In the genomic region with DNA sequence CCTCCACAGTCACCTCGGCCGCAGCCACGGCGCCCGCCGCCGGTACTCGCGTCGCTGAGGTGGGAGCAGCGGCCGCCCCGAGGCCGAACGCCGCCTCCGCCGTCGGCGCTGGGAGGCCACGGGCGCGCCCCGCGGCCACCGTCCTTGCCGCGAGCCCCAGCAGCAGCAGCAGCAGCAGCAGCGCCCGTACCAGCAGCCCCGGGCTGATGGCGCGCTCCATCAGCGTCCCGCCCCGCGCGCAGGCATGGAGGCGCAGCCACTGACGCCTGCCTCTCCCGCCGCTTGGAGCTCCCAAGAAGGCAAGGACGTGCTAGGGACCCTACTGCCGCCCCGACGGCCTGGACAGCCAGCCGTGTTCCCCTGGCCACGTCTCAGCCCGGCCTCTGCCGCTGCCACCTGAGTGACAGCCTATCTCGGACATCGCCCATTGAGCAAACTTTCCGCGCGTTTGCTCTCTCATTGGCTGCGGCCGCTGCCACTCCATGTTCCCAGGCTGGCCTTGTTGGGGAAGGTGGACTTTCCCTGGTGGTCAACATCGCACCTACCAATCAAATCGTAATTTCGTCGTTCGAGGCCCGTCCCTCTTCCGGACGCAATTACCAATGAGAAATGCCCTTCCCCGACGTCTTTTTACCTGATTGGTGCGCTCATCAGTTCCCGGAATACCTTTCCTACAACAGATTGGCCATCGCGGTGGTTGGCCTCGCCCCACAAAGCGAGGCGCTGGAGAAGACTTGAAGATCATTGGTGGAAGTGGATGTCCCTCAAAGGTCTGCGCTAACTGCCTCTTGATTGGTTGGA, we compare ENCODE assay signal across 8 cellular contexts. TPM values are rescaled to one million over a fixed set of nuclear protein-coding genes. Genes with fewer than 3 reads are reported as not detected.
A peak's percentile ranks its signal among the peaks of the same experiment; 100 is the strongest.
DNase-seq lines count a peak whose midpoint lies in the region; ATAC-seq and TF ChIP-seq lines count a peak whose summit lies in the region.

EIF2AK3 (minus strand) TSS at position 410 of the 801 bp plus-strand sequence; CDS start at position 220, 190 bp downstream.

- H3K27me3 Mint-ChIP-seq in T-helper 1 cell treated with Interleukin-12 subunit alpha and Interleukin-12 subunit beta and Interleukin-4 antibody, amounts not matched to agents 30 μg/mL and 1 μg/mL, for 36 hours (ENCODE audit: low read depth) = no peaks in the 10 kb centered on the region

- peak within 1 kb of the TSS; percentile 94 for H3K27ac Mint-ChIP-seq in T-helper 1 cell treated with Interleukin-12 subunit alpha and Interleukin-12 subunit beta and Interleukin-4 antibody, amounts not matched to agents 30 μg/mL and 1 μg/mL, for 36 hours

- peaks cover 34% of the 10 kb centered on the region for H3K4me1 ChIP-seq in upper lobe of right lung

- in situ Hi-C loops in GM13977 (cut with MboI; ENCODE audit: low pct_unique_long_range_greater_than_20kb, low sequenced_read_pairs, unreplicated experiment) = no loop called here

- no peaks in the 10 kb centered on the region for H3K9me3 Mint-ChIP-seq in T-helper 1 cell treated with Interleukin-12 subunit alpha and Interleukin-12 subunit beta and Interleukin-4 antibody, amounts not matched to agents 30 μg/mL and 1 μg/mL, for 36 hours

- H3K27ac ChIP-seq in upper lobe of right lung = peak within 1 kb of the TSS; percentile 100

- peak within 1 kb of the TSS; percentile 93 for H3K4me3 Mint-ChIP-seq in T-helper 1 cell treated with Interleukin-12 subunit alpha and Interleukin-12 subunit beta and Interleukin-4 antibody, amounts not matched to agents 30 μg/mL and 1 μg/mL, for 36 hours

- peaks cover 20% of the 10 kb centered on the region for H3K4me1 Mint-ChIP-seq in T-helper 1 cell treated with Interleukin-12 subunit alpha and Interleukin-12 subunit beta and Interleukin-4 antibody, amounts not matched to agents 30 μg/mL and 1 μg/mL, for 36 hours (ENCODE audit: low read depth)

- H3K36me3 ChIP-seq in upper lobe of right lung = no peaks in the 10 kb centered on the region

- DNase-seq in GM13977 (ENCODE audit: low spot score) (peak; percentile 96), NCI-H1694 (lab: John Stamatoyannopoulos, UW) (peak; percentile 99), amniotic stem cell (lab: John Stamatoyannopoulos, UW) (peak; percentile 99), left cardiac atrium (peak; percentile 98), posterior vena cava (ENCODE audit: low spot score) (peak; percentile 99), upper lobe of right lung (peak; percentile 99)

- intact Hi-C loops in left cardiac atrium (cut with DNase I) (no loop called here), posterior vena cava (cut with DNase I) (no loop called here), upper lobe of right lung (cut with DNase I) (no loop called here)

- peak within 1 kb of the TSS; percentile 95 for H3K4me3 ChIP-seq in upper lobe of right lung

- H3K27me3 ChIP-seq in upper lobe of right lung = no peaks in the 10 kb centered on the region

- H3K9me3 ChIP-seq in upper lobe of right lung = no peaks in the 10 kb centered on the region

- ATAC-seq in HG02884 (IDR thresholded peaks at IDR 0.05; ENCODE audit: unreplicated experiment) (peak; percentile 82), left cardiac atrium (peak; percentile 94 to 96), upper lobe of right lung (peak; percentile 94)

- H3K36me3 Mint-ChIP-seq in T-helper 1 cell treated with Interleukin-12 subunit alpha and Interleukin-12 subunit beta and Interleukin-4 antibody, amounts not matched to agents 30 μg/mL and 1 μg/mL, for 36 hours (ENCODE audit: low read depth) = peaks cover 3% of the 10 kb centered on the region

- TF ChIP-seq CTCF in GM13977 (IDR thresholded peaks at IDR 0.05; ENCODE audit: extremely low read depth, insufficient read depth, missing control alignments) (no peak), upper lobe of right lung (IDR thresholded peaks at IDR 0.05) (peak; percentile 17)

RNA-seq across cellular contexts. Expression of gene EIF2AK3, which starts in this region (rescaled TPM):
- total RNA-seq in left cardiac atrium (10 to 100 TPM in 1 of 2 donors, 1 to 10 TPM in 1; 7.9 to 13.6 TPM), posterior vena cava (10 to 100 TPM; 18.4 to 23.7 TPM), upper lobe of right lung (23.4 TPM)

Comparison
In these comparisons a context has a peak if more than half of its experiments do, and no peak if none do; other contexts are left out.
1. Peak in every context shown above with its lines: DNase-seq, ATAC-seq, H3K4me3 ChIP-seq and H3K27ac ChIP-seq.